ENCODE assay signal across 24 cellular contexts in the genomic region with DNA sequence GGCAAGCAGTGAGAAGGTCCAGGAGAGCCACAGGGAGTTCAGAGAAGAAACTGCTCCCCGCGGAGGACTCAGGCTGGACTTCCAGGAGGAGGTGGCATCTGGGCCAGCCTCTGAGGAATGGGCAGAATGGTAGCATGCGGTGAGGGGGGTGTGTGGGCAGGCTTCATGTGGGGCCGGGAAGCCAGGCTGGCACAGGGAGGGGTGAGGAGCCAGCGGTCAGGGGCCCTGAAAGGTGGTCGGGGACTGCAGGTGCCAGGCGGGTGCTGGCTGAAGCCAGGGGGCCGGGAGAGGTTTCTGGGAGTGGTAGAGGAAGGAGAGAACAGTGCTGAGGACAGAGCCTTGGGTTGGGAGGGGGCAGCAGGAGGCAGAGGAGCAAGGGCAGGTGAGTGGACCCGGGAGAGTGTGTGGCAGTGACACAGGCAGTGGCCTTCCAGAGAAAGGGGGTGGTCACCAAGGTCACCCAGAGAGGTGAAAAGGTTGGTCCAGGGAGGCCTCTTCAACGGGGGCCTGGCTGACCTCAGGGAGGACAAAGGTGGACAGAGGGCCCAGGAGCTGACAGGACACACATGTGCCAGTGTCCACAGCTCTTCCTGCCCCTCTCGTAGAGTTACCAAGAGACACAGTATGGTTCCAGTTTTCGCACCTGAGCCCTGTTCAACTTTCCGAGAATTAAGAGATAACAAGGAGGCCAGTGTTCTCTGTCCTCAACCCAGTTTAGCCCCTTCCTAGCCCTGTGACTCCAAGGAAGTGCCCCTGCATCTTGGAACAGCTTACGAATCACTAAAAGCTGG.
DNase-seq lines count a peak whose midpoint lies in the region; ATAC-seq and TF ChIP-seq lines count a peak whose summit lies in the region.
"Had no signal": no experiment of that assay in that cellular context is flagged by ENCODE, and none has a peak within 500 bp of the region (broad histone marks: within the 10 kb centered on the region; RNA-seq: fewer than 3 reads in every experiment).

No MANE protein-coding gene starts in this region.

- peak overlapping the region; percentile 73 for H3K27ac Mint-ChIP-seq in activated CD4-positive, alpha-beta memory T cell treated with anti-CD3 and anti-CD28 coated beads, Interleukin-2, amount 10 ng/mL, durations not matched to agents 7 days and 5 days
- no peak overlapping the region for H3K27ac Mint-ChIP-seq in activated CD4-positive, alpha-beta memory T cell treated with anti-CD3 and anti-CD28 coated beads for 36 hours
- H3K27ac Mint-ChIP-seq in CD4-positive, alpha-beta T cell = peak overlapping the region; percentile 60
- peak overlapping the region in 1 of 2 donors; percentile 72 for H3K27ac Mint-ChIP-seq in effector memory CD8-positive, alpha-beta T cell
- H3K27ac Mint-ChIP-seq in osteocyte (ENCODE audit: unreplicated experiment) = no peak overlapping the region

- H3K9me3 ChIP-seq in CD4-positive, alpha-beta T cell (ENCODE audit: control insufficient read depth, low read length) = no peaks in the 10 kb centered on the region
- H3K9me3 ChIP-seq: psoas muscle, tibial artery had no signal

- no peak for TF ChIP-seq CTCF in CD4-positive, alpha-beta T cell (IDR thresholded peaks at IDR 0.05)
- TF ChIP-seq CTCF in osteocyte (IDR thresholded peaks at IDR 0.05) = no peak

- peaks cover 5% of the 10 kb centered on the region for H3K27me3 ChIP-seq in CD4-positive, alpha-beta T cell (ENCODE audit: control insufficient read depth, insufficient read depth, low read length)

- no peaks in the 10 kb centered on the region for H3K36me3 Mint-ChIP-seq in activated CD4-positive, alpha-beta memory T cell treated with anti-CD3 and anti-CD28 coated beads, Interleukin-2, amount 10 ng/mL, durations not matched to agents 7 days and 5 days (ENCODE audit: low read depth)
- no peaks in the 10 kb centered on the region for H3K36me3 Mint-ChIP-seq in activated CD4-positive, alpha-beta memory T cell treated with anti-CD3 and anti-CD28 coated beads for 36 hours
- no peaks in the 10 kb centered on the region for H3K36me3 Mint-ChIP-seq in CD4-positive, alpha-beta T cell (ENCODE audit: low read depth)
- H3K36me3 Mint-ChIP-seq in effector memory CD8-positive, alpha-beta T cell (ENCODE audit: insufficient read depth) = no peaks in the 10 kb centered on the region
- no peaks in the 10 kb centered on the region for H3K36me3 Mint-ChIP-seq in osteocyte (ENCODE audit: unreplicated experiment)

- no peak for ATAC-seq in CD4-positive, alpha-beta T cell (ENCODE audit: poor library complexity)
- no peak for ATAC-seq in effector memory CD8-positive, alpha-beta T cell (replicated peaks)
- no peak for ATAC-seq in HG03097 (IDR thresholded peaks at IDR 0.05; ENCODE audit: low FRiP score, unreplicated experiment)
- ATAC-seq: psoas muscle, Right ventricle myocardium inferior had no signal

- intact Hi-C loops in activated CD4-positive, alpha-beta memory T cell treated with anti-CD3 and anti-CD28 coated beads for 36 hours (cut with micrococcal nuclease) = no loop called here
- intact Hi-C loops in CD4-positive, alpha-beta T cell (cut with DNase I, micrococcal nuclease) = no loop called here

- DNase-seq in activated CD4-positive, alpha-beta memory T cell treated with anti-CD3 and anti-CD28 coated beads, Interleukin-2, amount 10 ng/mL, durations not matched to agents 7 days and 5 days = no peak
- no peak for DNase-seq in activated CD4-positive, alpha-beta memory T cell treated with anti-CD3 and anti-CD28 coated beads for 36 hours
- DNase-seq in CD4-positive, alpha-beta T cell = no peak
- DNase-seq in effector memory CD8-positive, alpha-beta T cell = no peak
- DNase-seq in osteocyte (ENCODE audit: extremely low spot score, unreplicated experiment) (peak; percentile 75), NCI-H526 (lab: John Stamatoyannopoulos, UW) (no peak), NCI-H774 (lab: John Stamatoyannopoulos, UW) (no peak)
- DNase-seq: activated CD4-positive, alpha-beta T cell treated with anti-CD3 and anti-CD28 coated beads for 48 hours; C1 segment of cervical spinal cord; dorsolateral prefrontal cortex; foreskin fibroblast; GOT3; left ventricle myocardium superior; NCI-H1092; NCI-H2029; NCI-H2227 treated with DMSO at 0.1 percent for 48 hours; NCI-H82; psoas muscle; small intestine; stimulated activated naive CD4-positive, alpha-beta T cell treated with Interleukin-2 at 50 U/mL for 16 hours; tibial artery had no signal

- H3K27ac ChIP-seq in CD4-positive, alpha-beta T cell (ENCODE audit: low read depth, low read length) = no peak overlapping the region
- H3K27ac ChIP-seq: dorsolateral prefrontal cortex, epithelial cell of prostate, psoas muscle, tibial artery had no signal

- peaks cover 56% of the 10 kb centered on the region for H3K27me3 Mint-ChIP-seq in activated CD4-positive, alpha-beta memory T cell treated with anti-CD3 and anti-CD28 coated beads, Interleukin-2, amount 10 ng/mL, durations not matched to agents 7 days and 5 days
- H3K27me3 Mint-ChIP-seq in activated CD4-positive, alpha-beta memory T cell treated with anti-CD3 and anti-CD28 coated beads for 36 hours = peaks cover 6% of the 10 kb centered on the region
- H3K27me3 Mint-ChIP-seq in CD4-positive, alpha-beta T cell = peaks cover 26% of the 10 kb centered on the region
- peaks cover 24 to 27% of the 10 kb centered on the region in 2 donors for H3K27me3 Mint-ChIP-seq in effector memory CD8-positive, alpha-beta T cell
- H3K27me3 Mint-ChIP-seq in osteocyte (ENCODE audit: unreplicated experiment) = peaks cover 46% of the 10 kb centered on the region

- peaks cover 28% of the 10 kb centered on the region for H3K4me1 Mint-ChIP-seq in activated CD4-positive, alpha-beta memory T cell treated with anti-CD3 and anti-CD28 coated beads, Interleukin-2, amount 10 ng/mL, durations not matched to agents 7 days and 5 days
- H3K4me1 Mint-ChIP-seq in activated CD4-positive, alpha-beta memory T cell treated with anti-CD3 and anti-CD28 coated beads for 36 hours (ENCODE audit: low read depth) = peaks cover 39% of the 10 kb centered on the region
- H3K4me1 Mint-ChIP-seq in CD4-positive, alpha-beta T cell (ENCODE audit: low read depth) = peaks cover 52% of the 10 kb centered on the region
- peaks cover 38 to 39% of the 10 kb centered on the region in 2 donors for H3K4me1 Mint-ChIP-seq in effector memory CD8-positive, alpha-beta T cell (ENCODE audit: low read depth in 2 of 2)
- H3K4me1 Mint-ChIP-seq in osteocyte (ENCODE audit: unreplicated experiment) = no peaks in the 10 kb centered on the region

- CTCF ChIA-PET in activated CD4-positive, alpha-beta memory T cell treated with anti-CD3 and anti-CD28 coated beads, Interleukin-2, amount 10 ng/mL, durations not matched to agents 7 days and 5 days (lab: Charles Lee) = interaction anchor here (0.8 to 1.6 kb wide), 4 partner anchors 11 to 204 kb away, joined by 3 to 7 read pairs (median 4); partner anchors contain the start of gene ACKR3
- CTCF ChIA-PET in activated CD4-positive, alpha-beta memory T cell treated with anti-CD3 and anti-CD28 coated beads for 36 hours (lab: Charles Lee) = interaction anchor here (1.7 kb wide), 1 partner anchor 12 kb away, joined by 4 read pairs; no protein-coding TSS in a partner anchor
- CTCF ChIA-PET in CD4-positive, alpha-beta T cell (lab: Charles Lee) = no interaction called here

- no peaks in the 10 kb centered on the region for H3K9me3 Mint-ChIP-seq in activated CD4-positive, alpha-beta memory T cell treated with anti-CD3 and anti-CD28 coated beads, Interleukin-2, amount 10 ng/mL, durations not matched to agents 7 days and 5 days
- no peaks in the 10 kb centered on the region for H3K9me3 Mint-ChIP-seq in activated CD4-positive, alpha-beta memory T cell treated with anti-CD3 and anti-CD28 coated beads for 36 hours
- H3K9me3 Mint-ChIP-seq in CD4-positive, alpha-beta T cell = no peaks in the 10 kb centered on the region
- no peaks in the 10 kb centered on the region for H3K9me3 Mint-ChIP-seq in effector memory CD8-positive, alpha-beta T cell
- no peaks in the 10 kb centered on the region for H3K9me3 Mint-ChIP-seq in osteocyte (ENCODE audit: unreplicated experiment)

- POLR2A ChIA-PET in activated CD4-positive, alpha-beta memory T cell treated with anti-CD3 and anti-CD28 coated beads, Interleukin-2, amount 10 ng/mL, durations not matched to agents 7 days and 5 days (lab: Charles Lee) = interaction anchor here (1.1 kb wide), 1 partner anchor 720 kb away, joined by 4 read pairs; the partner anchor contains the start of gene COPS8
- POLR2A ChIA-PET in activated CD4-positive, alpha-beta memory T cell treated with anti-CD3 and anti-CD28 coated beads for 36 hours (lab: Charles Lee) = no interaction called here
- POLR2A ChIA-PET in CD4-positive, alpha-beta T cell (lab: Charles Lee) = interaction anchor here (1.8 kb wide), 1 partner anchor 720 kb away, joined by 5 read pairs; the partner anchor contains the start of gene COPS8

- H3K4me3 Mint-ChIP-seq in activated CD4-positive, alpha-beta memory T cell treated with anti-CD3 and anti-CD28 coated beads, Interleukin-2, amount 10 ng/mL, durations not matched to agents 7 days and 5 days = peak overlapping the region; percentile 64
- no peak overlapping the region for H3K4me3 Mint-ChIP-seq in activated CD4-positive, alpha-beta memory T cell treated with anti-CD3 and anti-CD28 coated beads for 36 hours
- peak overlapping the region; percentile 47 for H3K4me3 Mint-ChIP-seq in CD4-positive, alpha-beta T cell
- H3K4me3 Mint-ChIP-seq in effector memory CD8-positive, alpha-beta T cell = peak overlapping the region; percentile 83 to 89
- no peak overlapping the region for H3K4me3 Mint-ChIP-seq in osteocyte (ENCODE audit: unreplicated experiment)

Comparison
In these comparisons a context has a peak if more than half of its experiments do, and no peak if none do; other contexts are left out.
1. H3K27ac Mint-ChIP-seq: peak in activated CD4-positive, alpha-beta memory T cell treated with anti-CD3 and anti-CD28 coated beads, Interleukin-2, amount 10 ng/mL, durations not matched to agents 7 days and 5 days (single experiment) and CD4-positive, alpha-beta T cell (single experiment); none in activated CD4-positive, alpha-beta memory T cell treated with anti-CD3 and anti-CD28 coated beads for 36 hours (single experiment) and osteocyte (single experiment).
2. H3K4me3 Mint-ChIP-seq: peak in activated CD4-positive, alpha-beta memory T cell treated with anti-CD3 and anti-CD28 coated beads, Interleukin-2, amount 10 ng/mL, durations not matched to agents 7 days and 5 days (single experiment), CD4-positive, alpha-beta T cell (single experiment) and effector memory CD8-positive, alpha-beta T cell (2 of 2); none in activated CD4-positive, alpha-beta memory T cell treated with anti-CD3 and anti-CD28 coated beads for 36 hours (single experiment) and osteocyte (single experiment).